Comparison of ENCODE assay signal across 25 cellular contexts in the genomic region with DNA sequence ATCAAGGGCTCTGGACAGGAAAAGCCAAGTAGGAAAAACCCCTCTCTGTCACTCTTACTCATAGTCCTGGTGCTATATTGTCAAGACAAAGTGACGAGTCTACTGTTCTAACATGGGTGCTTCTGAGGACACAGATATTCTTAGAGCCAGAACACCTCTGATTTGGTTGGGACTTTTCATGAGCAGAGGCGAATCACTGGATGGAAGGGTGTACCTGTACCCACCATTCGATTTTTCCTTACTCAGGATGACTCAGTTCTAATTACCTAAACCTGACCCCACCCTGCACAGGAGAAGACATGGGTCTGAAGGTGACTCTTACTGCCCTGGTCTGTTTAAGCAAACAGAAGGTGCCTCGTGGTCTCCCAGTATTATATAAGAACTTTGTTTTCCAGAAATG. TPM values are rescaled to one million over a fixed set of nuclear protein-coding genes. Genes with fewer than 3 reads are reported as not detected.
DNase-seq lines count a peak whose midpoint lies in the region; TF ChIP-seq lines count a peak whose summit lies in the region.
"Had no signal": no experiment of that assay in that cellular context is flagged by ENCODE, and none has a peak within 500 bp of the region (broad histone marks: within the 10 kb centered on the region; RNA-seq: fewer than 3 reads in every experiment).

No MANE protein-coding gene starts in this region.

- H3K4me2 ChIP-seq in mesenchymal stem cell (ENCODE audit: low read length, poor library complexity, severe bottlenecking), result no peak overlapping the region
- H3K4me2 ChIP-seq: neural progenitor cell had no signal

- H3K23ac ChIP-seq in mesenchymal stem cell (ENCODE audit: low read length in 2 of 2), result no peak overlapping the region

- intact Hi-C loops in Calu3 (cut with micrococcal nuclease; ENCODE audit: unreplicated experiment), result no loop called here

- H3K9ac ChIP-seq in HUES48 (ENCODE audit: low read depth, low read length) (no peak overlapping the region), endodermal cell (ENCODE audit: extremely low read depth, low read length, poor library complexity, severe bottlenecking) (no peak overlapping the region), mucosa of stomach (ENCODE audit: low read length) (peak overlapping the region; percentile 50), mesenchymal stem cell (ENCODE audit: low read length) (no peak overlapping the region)
- H3K9ac ChIP-seq: neural progenitor cell had no signal

- peak; percentile 6 for DNase-seq in Calu3
- no peak for DNase-seq in endodermal cell
- DNase-seq in DMS 273 treated with DMSO at 0.1 percent for 48 hours (lab: John Stamatoyannopoulos, UW), result no peak
- DNase-seq in occipital lobe (lab: John Stamatoyannopoulos, UW), result no peak
- DNase-seq in mesenchymal stem cell, result no peak
- DNase-seq in NCI-H2171 (lab: John Stamatoyannopoulos, UW), result no peak
- DNase-seq: activated CD4-positive, alpha-beta T cell treated with anti-CD3 and anti-CD28 coated beads for 4 hours; AML-193; heart left ventricle; HFFc6; left ventricle myocardium inferior; NCI-H2081 treated with DMSO at 0.1 percent for 48 hours; NCI-H446 treated with DMSO at 0.1 percent for 48 hours; OCI-M1; SHP77 treated with DMSO at 0.1 percent for 48 hours; spleen; stimulated activated CD4-positive, alpha-beta T cell treated with anti-CD3 and anti-CD28 coated beads, Interleukin-4, amount 100 ng/mL, for 1 hour; trophoblast cell had no signal

- no peaks in the 10 kb centered on the region for H3K79me1 ChIP-seq in mesenchymal stem cell (replicated peaks; ENCODE audit: low read length, poor library complexity, severe bottlenecking)

- H3K9me3 ChIP-seq in HUES48 (ENCODE audit: control insufficient read depth, insufficient read depth, low read length) (no peaks in the 10 kb centered on the region), endodermal cell (ENCODE audit: control insufficient read depth, low read length) (no peaks in the 10 kb centered on the region), mucosa of stomach (ENCODE audit: control insufficient read depth, low read length) (no peaks in the 10 kb centered on the region), mesenchymal stem cell (ENCODE audit: control insufficient read depth, low read length) (no peaks in the 10 kb centered on the region)
- H3K9me3 ChIP-seq: heart left ventricle, left ventricle myocardium inferior, spleen had no signal

- H3K4me3 ChIP-seq in HUES48 (ENCODE audit: low read depth, low read length) (no peak overlapping the region), endodermal cell (ENCODE audit: low read length) (no peak overlapping the region), mucosa of stomach (ENCODE audit: low read length) (no peak overlapping the region), mesenchymal stem cell (ENCODE audit: insufficient read depth in 1 of 2, low read depth in 1 of 2, low read length in 2 of 2) (no peak overlapping the region)
- H3K4me3 ChIP-seq: coronary artery, heart left ventricle, left ventricle myocardium inferior, neural progenitor cell, spleen had no signal

- no peak overlapping the region for H2BK5ac ChIP-seq in mesenchymal stem cell (ENCODE audit: low read depth, low read length, poor library complexity, severe bottlenecking)

- H3K9me3 Mint-ChIP-seq in Calu3 (ENCODE audit: low read depth, unreplicated experiment), result no peaks in the 10 kb centered on the region
- peaks cover 1% of the 10 kb centered on the region for H3K9me3 Mint-ChIP-seq in endodermal cell
- H3K9me3 Mint-ChIP-seq: activated T-helper 1 cell treated with anti-CD3 and anti-CD28 coated beads, Interleukin-12 subunit alpha, Interleukin-12 subunit beta, Interleukin-2, Interleukin-4 antibody, amounts not matched to agents 30 ng/mL and 10 ng/mL and 1 ng/mL, durations not matched to agents 14 hours and 24 hours and 36 hours; brain; HFFc6; neural progenitor cell; stimulated activated naive CD8-positive, alpha-beta T cell treated with anti-CD3 and anti-CD28 coated beads, Interleukin-15, Interleukin-2, amounts not matched to agents 100 ng/mL and 50 ng/mL, for 24 hours had no signal

- H3K27me3 ChIP-seq in HUES48 (ENCODE audit: control insufficient read depth, insufficient read depth, low read length), result no peaks in the 10 kb centered on the region
- H3K27me3 ChIP-seq in endodermal cell (ENCODE audit: control insufficient read depth, insufficient read depth, low read length, poor library complexity, severe bottlenecking), result no peaks in the 10 kb centered on the region
- no peaks in the 10 kb centered on the region for H3K27me3 ChIP-seq in mucosa of stomach (ENCODE audit: control insufficient read depth, insufficient read depth, low read length)
- no peaks in the 10 kb centered on the region for H3K27me3 ChIP-seq in mesenchymal stem cell (ENCODE audit: control insufficient read depth in 1 of 2, insufficient read depth in 1 of 2, low read length in 2 of 2)
- H3K27me3 ChIP-seq: heart left ventricle, neural progenitor cell, spleen had no signal

- H3K36me3 Mint-ChIP-seq in Calu3 (ENCODE audit: insufficient read depth, unreplicated experiment) (no peaks in the 10 kb centered on the region), endodermal cell (ENCODE audit: low read depth) (peaks cover 46% of the 10 kb centered on the region)

- peaks cover 57% of the 10 kb centered on the region for H3K36me3 ChIP-seq in HUES48 (ENCODE audit: control insufficient read depth, insufficient read depth, low read length)
- H3K36me3 ChIP-seq in endodermal cell (ENCODE audit: control insufficient read depth, insufficient read depth, low read length), result peaks cover 27% of the 10 kb centered on the region
- peaks cover 13% of the 10 kb centered on the region for H3K36me3 ChIP-seq in mucosa of stomach (ENCODE audit: control insufficient read depth, insufficient read depth, low read length)
- H3K36me3 ChIP-seq in mesenchymal stem cell (ENCODE audit: control insufficient read depth in 1 of 2, insufficient read depth in 2 of 2, low read depth in 1 of 2, low read length in 2 of 2), result peaks cover 33 to 78% of the 10 kb centered on the region in 2 experiments
- H3K36me3 ChIP-seq: neural progenitor cell had no signal

- no peak overlapping the region for H2BK15ac ChIP-seq in mesenchymal stem cell (ENCODE audit: low read depth, poor library complexity, severe bottlenecking)

- H2AK5ac ChIP-seq in mesenchymal stem cell (ENCODE audit: low read length, severe bottlenecking), result no peak overlapping the region

- no peak overlapping the region for H3K4ac ChIP-seq in mesenchymal stem cell (ENCODE audit: low read depth in 1 of 2, low read length in 2 of 2)

- H3K4me1 ChIP-seq in HUES48 (ENCODE audit: control insufficient read depth, insufficient read depth, low read length) (peaks cover 14% of the 10 kb centered on the region), endodermal cell (ENCODE audit: control insufficient read depth, insufficient read depth, low read length) (no peaks in the 10 kb centered on the region), mucosa of stomach (ENCODE audit: control insufficient read depth, insufficient read depth, low read length) (peaks cover 24% of the 10 kb centered on the region), mesenchymal stem cell (ENCODE audit: control insufficient read depth, insufficient read depth, low read depth, low read length) (no peaks in the 10 kb centered on the region)
- H3K4me1 ChIP-seq: heart left ventricle, left ventricle myocardium inferior, neural progenitor cell, spleen had no signal

- no peak overlapping the region for H2BK12ac ChIP-seq in mesenchymal stem cell (ENCODE audit: low read length in 2 of 2)

- no peak overlapping the region for H4K8ac ChIP-seq in mesenchymal stem cell (ENCODE audit: low read length)

- H3K4me1 Mint-ChIP-seq in Calu3 (ENCODE audit: low read depth, unreplicated experiment), result peaks cover 20% of the 10 kb centered on the region
- peaks cover 18% of the 10 kb centered on the region for H3K4me1 Mint-ChIP-seq in endodermal cell
- H3K4me1 Mint-ChIP-seq: brain, neural progenitor cell had no signal

- H3K27ac ChIP-seq in HUES48 (ENCODE audit: low read depth, low read length) (peak overlapping the region; percentile 18), endodermal cell (ENCODE audit: low read depth, low read length) (no peak overlapping the region), mesenchymal stem cell (ENCODE audit: low read length, poor library complexity, severe bottlenecking) (no peak overlapping the region)
- H3K27ac ChIP-seq: coronary artery, heart left ventricle, left ventricle myocardium inferior, neural progenitor cell, spleen had no signal

- H3K4me3 Mint-ChIP-seq in Calu3 (ENCODE audit: low read depth, unreplicated experiment) (no peak overlapping the region), endodermal cell (no peak overlapping the region)
- H3K4me3 Mint-ChIP-seq: activated T-helper 1 cell treated with anti-CD3 and anti-CD28 coated beads, Interleukin-12 subunit alpha, Interleukin-12 subunit beta, Interleukin-2, Interleukin-4 antibody, amounts not matched to agents 30 ng/mL and 10 ng/mL and 1 ng/mL, durations not matched to agents 14 hours and 24 hours and 36 hours; brain; HFFc6; neural progenitor cell; stimulated activated naive CD8-positive, alpha-beta T cell treated with anti-CD3 and anti-CD28 coated beads, Interleukin-15, Interleukin-2, amounts not matched to agents 100 ng/mL and 50 ng/mL, for 24 hours had no signal

- WGBS in endodermal cell (ENCODE audit: insufficient coverage in 1 of 2, insufficient read length in 1 of 2), 2 experiments, result 89 to 91% methylated on average over 4 of the region's 4 CpGs
- 75% methylated on average over 3 of the region's 4 CpGs for WGBS in mesenchymal stem cell

- CTCF ChIA-PET in Calu3 (lab: Charles Lee), result no interaction called here

- no peak overlapping the region for H2BK120ac ChIP-seq in mesenchymal stem cell (ENCODE audit: low read depth, low read length)

- no peak overlapping the region for H4K91ac ChIP-seq in mesenchymal stem cell (ENCODE audit: low read length)

- H3K14ac ChIP-seq in mesenchymal stem cell (ENCODE audit: low read length in 2 of 2), result no peak overlapping the region

- H3K18ac ChIP-seq in mesenchymal stem cell (ENCODE audit: low read depth in 1 of 2, low read length in 2 of 2), result no peak overlapping the region

- no TSS peak for BruUV-seq in Calu3 (replicated peaks; lab: Mats Ljungman, UMichigan)

- H3K27ac Mint-ChIP-seq in Calu3 (ENCODE audit: unreplicated experiment), result no peak overlapping the region
- H3K27ac Mint-ChIP-seq in endodermal cell, result peak overlapping the region; percentile 72
- H3K27ac Mint-ChIP-seq: activated T-helper 1 cell treated with anti-CD3 and anti-CD28 coated beads, Interleukin-12 subunit alpha, Interleukin-12 subunit beta, Interleukin-2, Interleukin-4 antibody, amounts not matched to agents 30 ng/mL and 10 ng/mL and 1 ng/mL, durations not matched to agents 14 hours and 24 hours and 36 hours; HFFc6; neural progenitor cell had no signal

- H2AFZ ChIP-seq in mesenchymal stem cell (ENCODE audit: low read depth, low read length), result no peak overlapping the region
- H2AFZ ChIP-seq: neural progenitor cell had no signal

- H3K27me3 Mint-ChIP-seq in Calu3 (ENCODE audit: unreplicated experiment) (no peaks in the 10 kb centered on the region), endodermal cell (ENCODE audit: insufficient read depth) (no peaks in the 10 kb centered on the region)
- H3K27me3 Mint-ChIP-seq: brain; stimulated activated naive CD8-positive, alpha-beta T cell treated with anti-CD3 and anti-CD28 coated beads, Interleukin-15, Interleukin-2, amounts not matched to agents 100 ng/mL and 50 ng/mL, for 24 hours had no signal

- TF ChIP-seq CTCF in Calu3 (IDR thresholded peaks at IDR 0.05; ENCODE audit: unreplicated experiment) (no peak), endodermal cell (conservative IDR thresholded peaks at IDR 0.05) (no peak)

RNA-seq across cellular contexts. Expression of a gene that starts 58.5 kb away (rescaled TPM):
- total RNA-seq in Calu3 (2022), result 33.8 and 39.1 TPM in 2 replicates
- 10 to 100 TPM; 32.8 to 35.7 TPM for total RNA-seq in endodermal cell
- polyA plus RNA-seq in endodermal cell (2013, experiment 1 of 2), result 32.4 TPM
- 28.1 TPM for polyA plus RNA-seq in endodermal cell (2013, experiment 2 of 2)
- total RNA-seq in occipital lobe, result 55.4 TPM
- polyA plus RNA-seq in mesenchymal stem cell (2013, experiment 1 of 2), result 14.0 TPM
- 13.5 TPM for polyA plus RNA-seq in mesenchymal stem cell (2013, experiment 2 of 2)
